In genomic region chr19:5947435-5947834, GRCh38 we compare ENCODE assay signal across 12 cellular contexts. TPM values are rescaled to one million over a fixed set of nuclear protein-coding genes. Genes with fewer than 3 reads are reported as not detected.
DNase-seq lines count a peak whose midpoint lies in the region; ATAC-seq and TF ChIP-seq lines count a peak whose summit lies in the region.
"Had no signal": no experiment of that assay in that cellular context is flagged by ENCODE, and none has a peak within 500 bp of the region (broad histone marks: within the 10 kb centered on the region; RNA-seq: fewer than 3 reads in every experiment).

No MANE protein-coding gene starts in this region.

- no peaks in the 10 kb centered on the region for H3K27me3 Mint-ChIP-seq in activated CD8-positive, alpha-beta T cell treated with anti-CD3 and anti-CD28 coated beads for 36 hours
- H3K27me3 Mint-ChIP-seq: memory B cell had no signal

- intact Hi-C loops in activated CD8-positive, alpha-beta T cell treated with anti-CD3 and anti-CD28 coated beads for 36 hours (cut with micrococcal nuclease): no loop called here

- TF ChIP-seq POLR2A in gastroesophageal sphincter (IDR thresholded peaks at IDR 0.05): no peak

- DNase-seq in AG20443 (ENCODE audit: low spot score): peak; percentile 68
- no peak for DNase-seq in activated CD8-positive, alpha-beta T cell treated with anti-CD3 and anti-CD28 coated beads for 36 hours
- no peak for DNase-seq in omental fat pad (ENCODE audit: low spot score)
- no peak for DNase-seq in NCI-H82 treated with DMSO at 0.1 percent for 48 hours (lab: John Stamatoyannopoulos, UW; ENCODE audit: unreplicated experiment)
- DNase-seq in activated CD4-positive, alpha-beta T cell treated with anti-CD3 and anti-CD28 coated beads for 4 hours: no peak
- DNase-seq: DMS79 treated with DMSO at 0.1 percent for 48 hours, NCI-H1436 treated with DMSO at 0.1 percent for 48 hours had no signal

- H3K4me1 Mint-ChIP-seq in activated CD8-positive, alpha-beta T cell treated with anti-CD3 and anti-CD28 coated beads for 36 hours (ENCODE audit: low read depth): peaks cover 87% of the 10 kb centered on the region

- POLR2A ChIA-PET in activated CD8-positive, alpha-beta T cell treated with anti-CD3 and anti-CD28 coated beads for 36 hours (lab: Charles Lee): interaction anchor here (1.0 to 2.9 kb wide), 3 partner anchors 10 to 44 kb away, joined by 3 to 9 read pairs (median 8); partner anchors contain the start of gene NDUFA11

- no peaks in the 10 kb centered on the region for H3K27me3 ChIP-seq in gastroesophageal sphincter

- no peak overlapping the region for H3K4me3 Mint-ChIP-seq in activated CD8-positive, alpha-beta T cell treated with anti-CD3 and anti-CD28 coated beads for 36 hours
- H3K4me3 Mint-ChIP-seq: memory B cell had no signal

- TF ChIP-seq CTCF in activated CD8-positive, alpha-beta T cell treated with anti-CD3 and anti-CD28 coated beads for 36 hours (IDR thresholded peaks at IDR 0.05): no peak
- no peak for TF ChIP-seq CTCF in gastroesophageal sphincter (IDR thresholded peaks at IDR 0.05)
- no peak for TF ChIP-seq CTCF in omental fat pad (IDR thresholded peaks at IDR 0.05)

- peak overlapping the region; percentile 80 to 88 (median 85) for H3K27ac ChIP-seq in gastroesophageal sphincter

- H3K4me1 ChIP-seq in gastroesophageal sphincter: peaks cover 21 to 96% (median 76%) of the 10 kb centered on the region in 3 donors

- ATAC-seq in activated CD8-positive, alpha-beta T cell treated with anti-CD3 and anti-CD28 coated beads for 36 hours: no peak
- peak; percentile 82 for ATAC-seq in gastroesophageal sphincter
- peak; percentile 62 for ATAC-seq in omental fat pad (ENCODE audit: low FRiP score)
- ATAC-seq in GM18517 (IDR thresholded peaks at IDR 0.05; ENCODE audit: unreplicated experiment): no peak
- ATAC-seq in HG02973 (IDR thresholded peaks at IDR 0.05; ENCODE audit: unreplicated experiment): no peak

- peaks cover 40% of the 10 kb centered on the region for H3K36me3 Mint-ChIP-seq in activated CD8-positive, alpha-beta T cell treated with anti-CD3 and anti-CD28 coated beads for 36 hours (ENCODE audit: low read depth)

- CTCF ChIA-PET in activated CD8-positive, alpha-beta T cell treated with anti-CD3 and anti-CD28 coated beads for 36 hours (lab: Charles Lee): interaction anchor here (1.1 to 3.2 kb wide), 3 partner anchors 20 to 75 kb away, joined by 3 to 16 read pairs (median 13); no protein-coding TSS in a partner anchor

- H3K9me3 Mint-ChIP-seq in activated CD8-positive, alpha-beta T cell treated with anti-CD3 and anti-CD28 coated beads for 36 hours: no peaks in the 10 kb centered on the region
- H3K9me3 Mint-ChIP-seq: memory B cell had no signal

- H3K27ac Mint-ChIP-seq in activated CD8-positive, alpha-beta T cell treated with anti-CD3 and anti-CD28 coated beads for 36 hours: peak overlapping the region; percentile 75

- H3K9me3 ChIP-seq in gastroesophageal sphincter: no peaks in the 10 kb centered on the region
- H3K9me3 ChIP-seq: thoracic aorta had no signal

- H3K4me3 ChIP-seq in gastroesophageal sphincter: peak overlapping the region in 1 of 2 donors; percentile 7
- H3K4me3 ChIP-seq: thoracic aorta had no signal

- H3K36me3 ChIP-seq in gastroesophageal sphincter: no peaks in the 10 kb centered on the region
- H3K36me3 ChIP-seq: thoracic aorta had no signal

- WGBS in gastroesophageal sphincter (ENCODE audit: low coverage in 1 of 2), 2 donors: 28 to 33% methylated on average over 5 to 9 of the region's 13 CpGs

- TF ChIP-seq EP300 in gastroesophageal sphincter (IDR thresholded peaks at IDR 0.05): no peak

RNA-seq across cellular contexts. Expression of gene RANBP3, which starts 30.5 kb away (rescaled TPM):
- total RNA-seq in activated CD8-positive, alpha-beta T cell treated with anti-CD3 and anti-CD28 coated beads for 36 hours: 10 to 100 TPM; 74.3 to 87.5 TPM
- total RNA-seq in gastroesophageal sphincter (100 to 1,000 TPM in 2 of 4 donors, 10 to 100 TPM in 2; 87.0 to 125 (median 104) TPM), omental fat pad (10 to 100 TPM; 43.8 to 60.1 (median 45.9) TPM)

RNA-seq across cellular contexts. Expression of gene CAPS, which starts 33.4 kb away (rescaled TPM):
- 1 to 10 TPM; 2.1 to 2.8 TPM for total RNA-seq in activated CD8-positive, alpha-beta T cell treated with anti-CD3 and anti-CD28 coated beads for 36 hours
- total RNA-seq in gastroesophageal sphincter: 10 to 100 TPM in 3 of 4 donors, 1 to 10 TPM in 1; 10.0 to 19.6 (median 15.2) TPM
- total RNA-seq in omental fat pad: 1 to 10 TPM; 2.3 to 9.0 (median 4.6) TPM

RNA-seq across cellular contexts. Expression of gene VMAC, which starts 42.8 kb away (rescaled TPM):
- 1 to 10 TPM; 1.2 to 2.5 TPM for total RNA-seq in activated CD8-positive, alpha-beta T cell treated with anti-CD3 and anti-CD28 coated beads for 36 hours
- total RNA-seq in gastroesophageal sphincter (1 to 10 TPM; 5.0 to 9.3 (median 8.0) TPM), omental fat pad (10 to 100 TPM in 1 of 4 donors, 1 to 10 TPM in 3; 2.0 to 10.4 (median 4.6) TPM)

RNA-seq across cellular contexts. Expression of gene NDUFA11, which starts 43.8 kb away (rescaled TPM):
- total RNA-seq in activated CD8-positive, alpha-beta T cell treated with anti-CD3 and anti-CD28 coated beads for 36 hours: 100 to 1,000 TPM; 233 to 237 TPM
- 100 to 1,000 TPM; 244 to 299 (median 265) TPM for total RNA-seq in gastroesophageal sphincter
- total RNA-seq in omental fat pad: 100 to 1,000 TPM; 134 to 234 (median 190) TPM

Comparison
In these comparisons a context has a peak if more than half of its experiments do, and no peak if none do; other contexts are left out.
1. ATAC-seq: peak in gastroesophageal sphincter (single experiment) and omental fat pad (single experiment); none in activated CD8-positive, alpha-beta T cell treated with anti-CD3 and anti-CD28 coated beads for 36 hours (single experiment), GM18517 (single experiment) and HG02973 (single experiment).